8 cellular contexts compared by ENCODE assay signal in genomic region chr9:133030317-133031129, GRCh38. TPM values are rescaled to one million over a fixed set of nuclear protein-coding genes. Genes with fewer than 3 reads are reported as not detected.
DNase-seq lines count a peak whose midpoint lies in the region; ATAC-seq and TF ChIP-seq lines count a peak whose summit lies in the region.

GTF3C5 (plus strand) TSS chr9:133030997; CDS start chr9:133031012, 15 bp downstream.

- H3K4me1 Mint-ChIP-seq in activated T-cell treated with anti-CD3 and anti-CD28 coated beads, Interleukin-2, amount 50 U/mL, for 4 hours (ENCODE audit: low read depth): peaks cover 35% of the 10 kb centered on the region

- H3K27ac ChIP-seq in Panc1 (ENCODE audit: low read length): peak within 1 kb of the TSS; percentile 86
- H3K27ac ChIP-seq in esophagus (ENCODE audit: low read depth in 2 of 2, low read length in 1 of 2): peak within 1 kb of the TSS; percentile 89 to 96

- no peaks in the 10 kb centered on the region for H3K27me3 ChIP-seq in Panc1 (ENCODE audit: control insufficient read depth, insufficient read depth, low read length)
- H3K27me3 ChIP-seq in esophagus (ENCODE audit: control insufficient read depth in 1 of 2, insufficient read depth in 2 of 2, low read length in 2 of 2): no peaks in the 10 kb centered on the region
- peaks cover 5% of the 10 kb centered on the region for H3K27me3 ChIP-seq in mucosa of stomach (ENCODE audit: control insufficient read depth, insufficient read depth, low read length)

- intact Hi-C loops in Panc1 (cut with micrococcal nuclease; ENCODE audit: unreplicated experiment): no loop called here

- 0% methylated on average over 62 to 63 of the region's 63 CpGs for WGBS in esophagus, 2 donors

- no peak for TF ChIP-seq CTCF in Panc1 (IDR thresholded peaks at IDR 0.05)

- peak within 1 kb of the TSS; percentile 79 to 87 for H3K4me3 ChIP-seq in Panc1 (ENCODE audit: low read depth in 2 of 2, low read length in 2 of 2)
- H3K4me3 ChIP-seq in esophagus (ENCODE audit: low read depth in 1 of 2, low read length in 2 of 2): peak within 1 kb of the TSS; percentile 95 to 99
- H3K4me3 ChIP-seq in mucosa of stomach (ENCODE audit: low read length): peak within 1 kb of the TSS; percentile 92

- no peaks in the 10 kb centered on the region for H3K9me3 ChIP-seq in Panc1 (ENCODE audit: control insufficient read depth, insufficient read depth, low read depth, low read length)
- H3K9me3 ChIP-seq in esophagus (ENCODE audit: control insufficient read depth in 2 of 2, insufficient read depth in 1 of 2, low read depth in 1 of 2, low read length in 1 of 2): no peaks in the 10 kb centered on the region
- no peaks in the 10 kb centered on the region for H3K9me3 ChIP-seq in mucosa of stomach (ENCODE audit: control insufficient read depth, low read length)

- no peaks in the 10 kb centered on the region; the same call in 1 of the 2 replicates for H3K36me3 ChIP-seq in Panc1 (ENCODE audit: control insufficient read depth, insufficient read depth, low read length)
- no peaks in the 10 kb centered on the region for H3K36me3 ChIP-seq in esophagus (ENCODE audit: control insufficient read depth in 2 of 2, insufficient read depth in 2 of 2, low read length in 1 of 2)
- H3K36me3 ChIP-seq in mucosa of stomach (ENCODE audit: control insufficient read depth, insufficient read depth, low read length): no peaks in the 10 kb centered on the region

- H3K4me1 ChIP-seq in Panc1 (ENCODE audit: control insufficient read depth, insufficient read depth, low read length): no peaks in the 10 kb centered on the region; the same call in 1 of the 2 replicates
- H3K4me1 ChIP-seq in esophagus (ENCODE audit: control insufficient read depth in 2 of 2, insufficient read depth in 2 of 2, low read length in 1 of 2): peaks cover 0 to 5% of the 10 kb centered on the region in 2 donors
- peaks cover 6% of the 10 kb centered on the region for H3K4me1 ChIP-seq in mucosa of stomach (ENCODE audit: control insufficient read depth, insufficient read depth, low read length)

- POLR2A ChIA-PET in Panc1 (lab: Charles Lee): interaction anchor here (0.6 kb wide), 1 partner anchor 408 kb away, joined by 4 read pairs; no protein-coding TSS in a partner anchor

- ATAC-seq in GM21723 (IDR thresholded peaks at IDR 0.05; ENCODE audit: unreplicated experiment) (peak; percentile 95), Panc1 (peak; percentile 98)
- peak; percentile 95 to 97 for ATAC-seq in activated T-cell treated with anti-CD3 and anti-CD28 coated beads, Interleukin-2, amount 50 U/mL, for 4 hours

- H3K9ac ChIP-seq in mucosa of stomach (ENCODE audit: low read length): peak within 1 kb of the TSS; percentile 93

- H3K4me3 Mint-ChIP-seq in activated T-cell treated with anti-CD3 and anti-CD28 coated beads, Interleukin-2, amount 50 U/mL, for 4 hours: peak within 1 kb of the TSS; percentile 98

- peaks cover 1% of the 10 kb centered on the region for H3K36me3 Mint-ChIP-seq in activated T-cell treated with anti-CD3 and anti-CD28 coated beads, Interleukin-2, amount 50 U/mL, for 4 hours (ENCODE audit: insufficient read depth)

- in situ Hi-C loops in Panc1 (cut with HindIII; ENCODE audit: low pct_unique_long_range_greater_than_20kb, low sequenced_read_pairs): no loop called here

- H3K27me3 Mint-ChIP-seq in activated T-cell treated with anti-CD3 and anti-CD28 coated beads, Interleukin-2, amount 50 U/mL, for 4 hours (ENCODE audit: low read depth): no peaks in the 10 kb centered on the region

- TSS peak; percentile 86 for BruUV-seq in Panc1 (replicated peaks; lab: Mats Ljungman, UMichigan)

- DNase-seq in DMS53 (lab: John Stamatoyannopoulos, UW): peak; percentile 100
- DNase-seq in KG1 (lab: John Stamatoyannopoulos, UW): peak; percentile 97
- DNase-seq in Panc1 (ENCODE audit: low read depth, low spot score): peak; percentile 94
- DNase-seq in activated T-cell treated with anti-CD3 and anti-CD28 coated beads, Interleukin-2, amount 50 U/mL, for 4 hours: peak; percentile 86
- DNase-seq in stimulated activated CD8-positive, alpha-beta memory T cell treated with anti-CD3 and anti-CD28 coated beads, Interleukin-7, amount 100 ng/mL, for 1 hour (ENCODE audit: low read depth in 2 of 2): peak; percentile 73 to 79

- CTCF ChIA-PET in Panc1 (lab: Charles Lee): interaction anchor here (0.5 to 0.6 kb wide), 3 partner anchors 68 to 497 kb away, joined by 4 to 6 read pairs (median 4); partner anchors contain the start of gene CACFD1

- no peaks in the 10 kb centered on the region for H3K9me3 Mint-ChIP-seq in activated T-cell treated with anti-CD3 and anti-CD28 coated beads, Interleukin-2, amount 50 U/mL, for 4 hours

RNA-seq across cellular contexts. Expression of gene GTF3C5, which starts in this region (rescaled TPM):
- total RNA-seq in Panc1 (2021; ENCODE audit: unreplicated experiment): 47.7 TPM
- polyA plus RNA-seq in Panc1 (2012; ENCODE audit: insufficient read length): 52.8 TPM
- 10 to 100 TPM; 80.4 to 86.8 (median 83.6) TPM for total RNA-seq in activated T-cell treated with anti-CD3 and anti-CD28 coated beads, Interleukin-2, amount 50 U/mL, for 4 hours
- polyA plus RNA-seq in esophagus: 10 to 100 TPM; 46.3 to 64.0 TPM

Comparison
In these comparisons a context has a peak if more than half of its experiments do, and no peak if none do; other contexts are left out.
1. Peak in every context shown above with its lines: DNase-seq, ATAC-seq, H3K4me3 ChIP-seq and H3K27ac ChIP-seq.